ENCODE assay signal across 18 cellular contexts in the genomic region with DNA sequence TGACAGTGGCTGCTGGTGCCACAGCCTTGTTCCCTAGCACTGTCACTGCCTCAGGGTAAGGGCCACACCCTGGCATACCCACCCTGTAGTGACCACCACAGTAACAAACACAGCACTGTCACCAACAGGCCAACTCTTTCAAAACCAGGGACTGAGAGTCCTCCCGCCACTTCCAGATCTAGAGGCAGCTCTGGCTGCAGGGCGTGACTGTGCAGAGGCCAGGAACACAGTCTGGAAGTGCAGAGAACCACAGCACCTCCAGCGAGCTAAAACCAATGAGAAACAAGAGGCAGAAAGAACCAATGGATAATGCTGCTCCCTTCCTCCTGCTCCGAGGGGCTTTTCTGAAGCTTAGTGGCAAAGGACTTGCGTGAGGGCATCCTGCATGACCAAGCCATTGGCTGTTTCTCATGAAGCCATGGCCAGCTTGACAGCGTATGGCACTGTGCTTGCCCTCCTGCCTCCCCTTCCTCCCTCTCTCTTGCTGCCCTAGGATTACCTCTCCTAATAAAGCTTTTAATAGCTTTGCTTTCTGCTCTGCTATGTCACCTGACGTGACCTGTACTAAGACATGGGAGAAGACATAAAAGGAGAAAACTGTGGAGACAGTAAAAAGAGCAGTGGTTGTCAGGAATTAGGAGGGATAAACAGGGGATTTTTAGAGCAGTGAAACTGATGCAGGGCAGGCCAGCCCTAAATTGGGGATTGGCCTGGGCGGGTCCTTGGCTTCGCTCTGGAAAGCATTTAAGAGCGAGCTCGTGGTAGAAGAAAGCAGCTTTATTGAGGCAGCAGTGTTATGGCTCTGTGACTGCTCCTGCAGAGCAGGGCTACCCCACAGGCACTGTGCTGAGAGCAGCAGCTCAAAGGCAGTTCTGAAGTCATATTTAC. TPM values are rescaled to one million over a fixed set of nuclear protein-coding genes. Genes with fewer than 3 reads are reported as not detected.
DNase-seq lines count a peak whose midpoint lies in the region; ATAC-seq and TF ChIP-seq lines count a peak whose summit lies in the region.
"Had no signal": no experiment of that assay in that cellular context is flagged by ENCODE, and none has a peak within 500 bp of the region (broad histone marks: within the 10 kb centered on the region; RNA-seq: fewer than 3 reads in every experiment).

No MANE protein-coding gene starts in this region.

- H3K27ac ChIP-seq in WERI-Rb-1, result no peak overlapping the region
- H3K27ac ChIP-seq in stomach smooth muscle (ENCODE audit: low read length), result peak overlapping the region; percentile 49
- H3K27ac ChIP-seq: A549, skin epidermis had no signal

- H3K36me3 ChIP-seq in WERI-Rb-1, result peaks cover 16% of the 10 kb centered on the region
- peaks cover 18 to 23% of the 10 kb centered on the region in 2 donors for H3K36me3 ChIP-seq in stomach smooth muscle (ENCODE audit: control insufficient read depth in 2 of 2, insufficient read depth in 2 of 2, low read length in 2 of 2)

- H3K4me3 Mint-ChIP-seq in activated T-cell treated with anti-CD3 and anti-CD28 coated beads, Interleukin-2, amount 50 U/mL, for 72 hours, result no peak overlapping the region
- H3K4me3 Mint-ChIP-seq: activated naive CD8-positive, alpha-beta T cell; type B pancreatic cell had no signal

- ATAC-seq in activated T-cell treated with anti-CD3 and anti-CD28 coated beads, Interleukin-2, amount 50 U/mL, for 72 hours (replicated peaks in 1 of 2), result no peak
- ATAC-seq in left ventricle myocardium superior, result peak; percentile 65
- ATAC-seq: A549 had no signal

- no peaks in the 10 kb centered on the region for H3K27me3 Mint-ChIP-seq in activated T-cell treated with anti-CD3 and anti-CD28 coated beads, Interleukin-2, amount 50 U/mL, for 72 hours (ENCODE audit: low read depth)
- H3K27me3 Mint-ChIP-seq: activated naive CD8-positive, alpha-beta T cell; CD8-positive, alpha-beta memory T cell; type B pancreatic cell had no signal

- H3K4me1 ChIP-seq in stomach smooth muscle (ENCODE audit: control insufficient read depth, insufficient read depth, low read length), result peaks cover 54% of the 10 kb centered on the region

- intact Hi-C loops in left ventricle myocardium superior (cut with micrococcal nuclease), result no loop called here

- peaks cover 57% of the 10 kb centered on the region for H3K4me1 Mint-ChIP-seq in activated T-cell treated with anti-CD3 and anti-CD28 coated beads, Interleukin-2, amount 50 U/mL, for 72 hours (ENCODE audit: low read depth)

- peak overlapping the region; percentile 46 for H3K27ac Mint-ChIP-seq in activated T-cell treated with anti-CD3 and anti-CD28 coated beads, Interleukin-2, amount 50 U/mL, for 72 hours
- H3K27ac Mint-ChIP-seq: activated naive CD8-positive, alpha-beta T cell; type B pancreatic cell had no signal

- no peak overlapping the region for H3K9ac ChIP-seq in stomach smooth muscle (ENCODE audit: low read length in 2 of 2)

- H3K4me3 ChIP-seq in WERI-Rb-1 (ENCODE audit: low read depth, low read length) (no peak overlapping the region), stomach smooth muscle (ENCODE audit: low read length in 2 of 2) (peak overlapping the region in 1 of 2 donors; percentile 44)
- H3K4me3 ChIP-seq: A549, GM12878, skin epidermis had no signal

- no peak for DNase-seq in activated T-cell treated with anti-CD3 and anti-CD28 coated beads, Interleukin-2, amount 50 U/mL, for 72 hours
- no peak for DNase-seq in activated T-cell treated with anti-CD3 and anti-CD28 coated beads, Interleukin-2, amount 50 U/mL, for 1 hour
- DNase-seq in WERI-Rb-1 (peak; percentile 24), left ventricle myocardium superior (peak; percentile 45), medulla oblongata (ENCODE audit: extremely low spot score) (no peak), DMS53 treated with DMSO at 0.1 percent for 48 hours (lab: John Stamatoyannopoulos, UW; ENCODE audit: unreplicated experiment) (no peak), mesenteric fat pad (ENCODE audit: low spot score) (no peak)
- DNase-seq: CD8-positive, alpha-beta memory T cell; effector CD4-positive, alpha-beta T cell; hypothalamus; Kasumi-1; NCI-H1694 had no signal

- peaks cover 16 to 40% of the 10 kb centered on the region in 2 donors for H3K36me3 Mint-ChIP-seq in activated T-cell treated with anti-CD3 and anti-CD28 coated beads, Interleukin-2, amount 50 U/mL, for 72 hours (ENCODE audit: insufficient read depth in 2 of 2)

- H3K9me3 ChIP-seq in WERI-Rb-1 (ENCODE audit: severe bottlenecking), result no peaks in the 10 kb centered on the region
- H3K9me3 ChIP-seq in stomach smooth muscle (ENCODE audit: control insufficient read depth in 2 of 2, low read length in 2 of 2), result no peaks in the 10 kb centered on the region
- H3K9me3 ChIP-seq: A549 had no signal

- H3K27me3 ChIP-seq in WERI-Rb-1 (ENCODE audit: insufficient read depth, low read depth, severe bottlenecking) (no peaks in the 10 kb centered on the region), stomach smooth muscle (ENCODE audit: control insufficient read depth in 1 of 2, insufficient read depth in 2 of 2, low read length in 2 of 2) (no peaks in the 10 kb centered on the region)

- H3K9me3 Mint-ChIP-seq in activated T-cell treated with anti-CD3 and anti-CD28 coated beads, Interleukin-2, amount 50 U/mL, for 72 hours, result no peaks in the 10 kb centered on the region
- H3K9me3 Mint-ChIP-seq: CD8-positive, alpha-beta memory T cell; type B pancreatic cell had no signal

- TF ChIP-seq CTCF in WERI-Rb-1 (IDR thresholded peaks at IDR 0.05; ENCODE audit: low read depth, low read length), result no peak

RNA-seq across cellular contexts. Expression of a gene that starts 7.1 kb away (rescaled TPM):
- total RNA-seq in activated T-cell treated with anti-CD3 and anti-CD28 coated beads, Interleukin-2, amount 50 U/mL, for 72 hours, result 100 to 1,000 TPM; 161 to 184 TPM
- 140 TPM for total RNA-seq in left ventricle myocardium superior
- total RNA-seq in mesenteric fat pad, result 52.9 TPM

Comparison
In these comparisons a context has a peak if more than half of its experiments do, and no peak if none do; other contexts are left out.
1. DNase-seq: peak in WERI-Rb-1 (single experiment) and left ventricle myocardium superior (single experiment); none in activated T-cell treated with anti-CD3 and anti-CD28 coated beads, Interleukin-2, amount 50 U/mL, for 72 hours (0 of 2), activated T-cell treated with anti-CD3 and anti-CD28 coated beads, Interleukin-2, amount 50 U/mL, for 1 hour (single experiment), medulla oblongata (single experiment), DMS53 treated with DMSO at 0.1 percent for 48 hours (single experiment) and mesenteric fat pad (single experiment).